Comparison of ENCODE assay signal across 11 cellular contexts in genomic region chr17:81967244-81967532, GRCh38. TPM values are rescaled to one million over a fixed set of nuclear protein-coding genes. Genes with fewer than 3 reads are reported as not detected.
DNase-seq lines count a peak whose midpoint lies in the region; ATAC-seq and TF ChIP-seq lines count a peak whose summit lies in the region.
"Had no signal": no experiment of that assay in that cellular context is flagged by ENCODE, and none has a peak within 500 bp of the region (broad histone marks: within the 10 kb centered on the region; RNA-seq: fewer than 3 reads in every experiment).

No MANE protein-coding gene starts in this region.

- H3K27ac ChIP-seq in DND-41 (ENCODE audit: low read length) (no peak overlapping the region), Peyer's patch (peak overlapping the region in 3 of 4 donors; percentile 18 to 63 (median 27)), ascending aorta (no peak overlapping the region)

- peak overlapping the region; percentile 80 for H3K4me2 ChIP-seq in DND-41 (ENCODE audit: insufficient read depth, low read length)

- no peaks in the 10 kb centered on the region for H3K36me3 ChIP-seq in DND-41 (ENCODE audit: insufficient read depth, low read length)
- no peaks in the 10 kb centered on the region for H3K36me3 ChIP-seq in Peyer's patch
- no peaks in the 10 kb centered on the region for H3K36me3 ChIP-seq in ascending aorta

- TF ChIP-seq POLR2A in Peyer's patch (IDR thresholded peaks at IDR 0.05): no peak

- H3K9me3 ChIP-seq in DND-41 (ENCODE audit: insufficient read depth, low read length, severe bottlenecking): no peaks in the 10 kb centered on the region
- no peaks in the 10 kb centered on the region for H3K9me3 ChIP-seq in Peyer's patch
- H3K9me3 ChIP-seq in ascending aorta: no peaks in the 10 kb centered on the region

- H3K9ac ChIP-seq in DND-41 (ENCODE audit: low read depth, low read length): peak overlapping the region; percentile 55; the same call in 1 of the 2 replicates

- H3K4me3 ChIP-seq in DND-41 (ENCODE audit: low read depth in 1 of 2, low read length in 2 of 2) (peak overlapping the region in 1 of 2 experiments; percentile 51; a peak in 2 of 4 replicates), Peyer's patch (peak overlapping the region in 3 of 4 donors; percentile 19 to 40 (median 19)), fibroblast of villous mesenchyme (ENCODE audit: low read depth, low read length) (no peak overlapping the region), ascending aorta (no peak overlapping the region)

- H3K4me1 ChIP-seq in DND-41 (ENCODE audit: insufficient read depth, low read length): peaks cover 15% of the 10 kb centered on the region
- H3K4me1 ChIP-seq in Peyer's patch: peaks cover 7 to 22% (median 19%) of the 10 kb centered on the region in 4 donors
- peaks cover 6 to 8% of the 10 kb centered on the region in 2 donors for H3K4me1 ChIP-seq in ascending aorta

- H4K20me1 ChIP-seq in DND-41 (ENCODE audit: insufficient read depth, low read length): no peaks in the 10 kb centered on the region

- H3K27me3 ChIP-seq in DND-41 (ENCODE audit: insufficient read depth, low read length, poor library complexity) (no peaks in the 10 kb centered on the region), Peyer's patch (peaks cover 0 to 3% of the 10 kb centered on the region in 2 donors), ascending aorta (no peaks in the 10 kb centered on the region)

- ATAC-seq in DND-41 (ENCODE audit: insufficient read depth, low read depth): no peak
- ATAC-seq in sciatic nerve: peak; percentile 2

- TF ChIP-seq CTCF in DND-41 (IDR thresholded peaks at IDR 0.05; ENCODE audit: borderline replicate concordance, extremely low read depth, low read length, poor library complexity, severe bottlenecking) (no peak), Peyer's patch (IDR thresholded peaks at IDR 0.05) (no peak), fibroblast of villous mesenchyme (IDR thresholded peaks at IDR 0.05; ENCODE audit: insufficient read depth, low read depth, low read length) (no peak), ascending aorta (IDR thresholded peaks at IDR 0.05) (no peak)

- intact Hi-C loops in sciatic nerve (cut with DNase I) (no loop called here), ascending aorta (cut with DNase I) (no loop called here)

- no peaks in the 10 kb centered on the region for H3K79me2 ChIP-seq in DND-41 (ENCODE audit: insufficient read depth, low read length)

- H2AFZ ChIP-seq in DND-41 (ENCODE audit: low read depth, low read length): peak overlapping the region; percentile 77; the same call in 1 of the 2 replicates

- DNase-seq in DND-41 (no peak), Peyer's patch (no peak), fibroblast of villous mesenchyme (ENCODE audit: low read depth) (peak; percentile 17), sciatic nerve (ENCODE audit: low spot score) (no peak), dermis blood vessel endothelial cell (no peak), NCI-H2171 (lab: John Stamatoyannopoulos, UW) (no peak), SK-N-DZ (ENCODE audit: low spot score) (no peak), ascending aorta (ENCODE audit: low spot score in 2 of 2) (no peak)
- DNase-seq: COR-L47, SW 1271 had no signal

RNA-seq across cellular contexts. Expression of gene NOTUM, which starts 6.2 kb away (rescaled TPM):
- 1 to 10 TPM in 1 of 4 donors, not detected in 3; 1.2 TPM for total RNA-seq in Peyer's patch
- under 0.01 TPM in 1 of 2 replicates, not detected in the other for total RNA-seq in fibroblast of villous mesenchyme
- not detected for total RNA-seq in sciatic nerve
- 0.09 TPM in 1 of 2 replicates, not detected in the other for total RNA-seq in dermis blood vessel endothelial cell
- polyA plus RNA-seq in SK-N-DZ (2014; cell fraction: cytosol; rRNA removed): 31.5 and 45.1 TPM in 2 replicates
- polyA plus RNA-seq in SK-N-DZ (2014; cell fraction: nucleus; rRNA removed): 30.7 and 41.5 TPM in 2 replicates
- not detected for total RNA-seq in ascending aorta

RNA-seq across cellular contexts. Expression of gene ASPSCR1, which starts 10.2 kb away (rescaled TPM):
- total RNA-seq in Peyer's patch: 10 to 100 TPM; 31.6 to 70.1 (median 49.9) TPM
- 28.5 and 38.7 TPM in 2 replicates for total RNA-seq in fibroblast of villous mesenchyme
- 32.5 TPM for total RNA-seq in sciatic nerve
- total RNA-seq in dermis blood vessel endothelial cell: 18.3 and 20.1 TPM in 2 replicates
- polyA plus RNA-seq in SK-N-DZ (2014; cell fraction: cytosol; rRNA removed): 52.3 and 68.3 TPM in 2 replicates
- 173 and 174 TPM in 2 replicates for polyA plus RNA-seq in SK-N-DZ (2014; cell fraction: nucleus; rRNA removed)
- total RNA-seq in ascending aorta: 45.1 TPM

RNA-seq across cellular contexts. Expression of gene MYADML2, which starts 20.2 kb away (rescaled TPM):
- total RNA-seq in Peyer's patch (under 1 TPM in 1 of 4 donors, not detected in 3; 0.76 TPM), fibroblast of villous mesenchyme (not detected in 2 replicates), sciatic nerve (not detected), dermis blood vessel endothelial cell (not detected in 2 replicates), ascending aorta (not detected)
- polyA plus RNA-seq in SK-N-DZ (2014; cell fraction: cytosol; rRNA removed): 0.21 and 0.28 TPM in 2 replicates
- polyA plus RNA-seq in SK-N-DZ (2014; cell fraction: nucleus; rRNA removed): 0.09 TPM in 1 of 2 replicates, not detected in the other
- total RNA-seq: activated CD4-positive, alpha-beta memory T cell treated with anti-CD3 and anti-CD28 coated beads for 36 hours had no signal

RNA-seq across cellular contexts. Expression of gene PYCR1, which starts 30.1 kb away (rescaled TPM):
- total RNA-seq in Peyer's patch (10 to 100 TPM in 3 of 4 donors, 1 to 10 TPM in 1; 2.4 to 21.5 (median 20.2) TPM), fibroblast of villous mesenchyme (101 and 127 TPM in 2 replicates), sciatic nerve (8.0 TPM), dermis blood vessel endothelial cell (59.4 and 97.8 TPM in 2 replicates), ascending aorta (31.5 TPM)
- 394 and 456 TPM in 2 replicates for polyA plus RNA-seq in SK-N-DZ (2014; cell fraction: cytosol; rRNA removed)
- polyA plus RNA-seq in SK-N-DZ (2014; cell fraction: nucleus; rRNA removed): 318 and 406 TPM in 2 replicates

RNA-seq across cellular contexts. Expression of gene MAFG, which starts 39.7 kb away (rescaled TPM):
- total RNA-seq in Peyer's patch (10 to 100 TPM; 19.8 to 38.3 (median 34.4) TPM), fibroblast of villous mesenchyme (20.0 and 23.3 TPM in 2 replicates), sciatic nerve (27.8 TPM), dermis blood vessel endothelial cell (19.7 and 22.4 TPM in 2 replicates), ascending aorta (28.7 TPM)
- polyA plus RNA-seq in SK-N-DZ (2014; cell fraction: cytosol; rRNA removed): 23.9 and 27.7 TPM in 2 replicates
- polyA plus RNA-seq in SK-N-DZ (2014; cell fraction: nucleus; rRNA removed): 39.9 and 56.8 TPM in 2 replicates

Comparison
In these comparisons a context has a peak if more than half of its experiments do, and no peak if none do; other contexts are left out.
1. H3K27ac ChIP-seq: peak in Peyer's patch (3 of 4); none in DND-41 (single experiment) and ascending aorta (0 of 2).
2. H3K4me3 ChIP-seq: peak in Peyer's patch (3 of 4); none in fibroblast of villous mesenchyme (single experiment) and ascending aorta (0 of 2).